ENCODE assay signal across 17 cellular contexts in the genomic region with DNA sequence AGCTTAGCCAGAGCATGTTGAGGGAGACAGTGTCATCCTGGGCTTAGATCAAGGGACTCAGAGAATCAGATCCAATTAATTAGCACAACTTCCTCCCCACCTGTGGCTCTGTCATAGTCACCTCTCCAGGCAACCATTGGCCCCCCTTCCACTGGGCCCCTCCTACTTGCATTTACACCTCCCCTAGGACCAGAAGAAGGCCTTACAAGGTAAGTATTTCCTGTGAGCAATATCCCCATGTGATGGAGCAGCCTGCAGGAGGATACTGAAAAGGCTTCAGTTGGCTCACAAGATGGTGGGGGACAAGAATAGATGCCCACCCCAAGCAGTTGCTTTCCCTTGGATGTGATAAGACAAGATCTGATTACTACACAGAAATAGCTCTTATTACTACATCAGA.
DNase-seq lines count a peak whose midpoint lies in the region; ATAC-seq and TF ChIP-seq lines count a peak whose summit lies in the region.
"Had no signal": no experiment of that assay in that cellular context is flagged by ENCODE, and none has a peak within 500 bp of the region (broad histone marks: within the 10 kb centered on the region; RNA-seq: fewer than 3 reads in every experiment).

No MANE protein-coding gene starts in this region.

- CTCF ChIA-PET in HEK293 (lab: Yijun Ruan, JAX) (no interaction called here), WTC11 (lab: Charles Lee) (no interaction called here)

- TF ChIP-seq CTCF in HEK293 (tag by site-specific recombination; IDR thresholded peaks at IDR 0.05) (no peak), WTC11 (IDR thresholded peaks at IDR 0.05) (no peak)

- H3K4me1 Mint-ChIP-seq in activated naive CD8-positive, alpha-beta T cell treated with anti-CD3 and anti-CD28 coated beads, Interleukin-2, amount 10 ng/mL, durations not matched to agents 7 days and 5 days, result peaks cover 5% of the 10 kb centered on the region
- H3K4me1 Mint-ChIP-seq in activated naive CD8-positive, alpha-beta T cell treated with anti-CD3 and anti-CD28 coated beads for 36 hours, result peaks cover 8% of the 10 kb centered on the region
- peaks cover 17% of the 10 kb centered on the region; the same call in 1 of the 2 replicates for H3K4me1 Mint-ChIP-seq in WTC11

- DNase-seq in activated naive CD8-positive, alpha-beta T cell treated with anti-CD3 and anti-CD28 coated beads, Interleukin-2, amount 10 ng/mL, durations not matched to agents 7 days and 5 days, result no peak
- no peak for DNase-seq in activated naive CD8-positive, alpha-beta T cell treated with anti-CD3 and anti-CD28 coated beads for 36 hours
- DNase-seq in WTC11 (ENCODE audit: low spot score) (no peak), pons (ENCODE audit: low spot score) (no peak), cortex of kidney (lab: John Stamatoyannopoulos, UW) (no peak)
- DNase-seq: C1 segment of cervical spinal cord, DMS79, GM23248, HFFc6, MM.1S, NCI-H1105, NCI-H446, NCI-H774, SHP77 had no signal

- no peak overlapping the region for H3K4me3 ChIP-seq in HEK293 (ENCODE audit: low read depth, low read length)
- H3K4me3 ChIP-seq: GM23248 had no signal

- H3K27me3 Mint-ChIP-seq in activated naive CD8-positive, alpha-beta T cell treated with anti-CD3 and anti-CD28 coated beads, Interleukin-2, amount 10 ng/mL, durations not matched to agents 7 days and 5 days, result no peaks in the 10 kb centered on the region
- no peaks in the 10 kb centered on the region for H3K27me3 Mint-ChIP-seq in activated naive CD8-positive, alpha-beta T cell treated with anti-CD3 and anti-CD28 coated beads for 36 hours
- no peaks in the 10 kb centered on the region for H3K27me3 Mint-ChIP-seq in WTC11 (ENCODE audit: low read depth)

- no peaks in the 10 kb centered on the region for H3K9me3 ChIP-seq in HEK293 (ENCODE audit: control insufficient read depth, insufficient read depth, low read depth, low read length)

- H3K4me1 ChIP-seq in HEK293 (ENCODE audit: control insufficient read depth, insufficient read depth, low read length), result peaks cover 8% of the 10 kb centered on the region; the same call in 1 of the 2 replicates

- H3K4me3 Mint-ChIP-seq in activated naive CD8-positive, alpha-beta T cell treated with anti-CD3 and anti-CD28 coated beads, Interleukin-2, amount 10 ng/mL, durations not matched to agents 7 days and 5 days, result no peak overlapping the region
- H3K4me3 Mint-ChIP-seq in activated naive CD8-positive, alpha-beta T cell treated with anti-CD3 and anti-CD28 coated beads for 36 hours, result no peak overlapping the region
- no peak overlapping the region for H3K4me3 Mint-ChIP-seq in WTC11
- H3K4me3 Mint-ChIP-seq: HFFc6 had no signal

- POLR2A ChIA-PET in activated naive CD8-positive, alpha-beta T cell treated with anti-CD3 and anti-CD28 coated beads, Interleukin-2, amount 10 ng/mL, durations not matched to agents 7 days and 5 days (lab: Charles Lee), result no interaction called here
- POLR2A ChIA-PET in HEK293 (lab: Yijun Ruan, JAX), result no interaction called here
- POLR2A ChIA-PET in WTC11 (lab: Charles Lee), result no interaction called here

- peak; percentile 45 for ATAC-seq in activated naive CD8-positive, alpha-beta T cell treated with anti-CD3 and anti-CD28 coated beads, Interleukin-2, amount 10 ng/mL, durations not matched to agents 7 days and 5 days (ENCODE audit: low read depth)
- ATAC-seq in WTC11, result peak; percentile 82
- ATAC-seq in GM19395 (IDR thresholded peaks at IDR 0.05; ENCODE audit: unreplicated experiment), result no peak

- no peaks in the 10 kb centered on the region for H3K36me3 ChIP-seq in HEK293 (ENCODE audit: control insufficient read depth in 2 of 2, insufficient read depth in 1 of 2, low read length in 2 of 2)

- H3K27ac ChIP-seq in HEK293 (ENCODE audit: extremely low read depth, low read depth, low read length), result no peak overlapping the region
- H3K27ac ChIP-seq: GM23248, KMS-11 had no signal

- peaks cover 4% of the 10 kb centered on the region for H3K36me3 Mint-ChIP-seq in activated naive CD8-positive, alpha-beta T cell treated with anti-CD3 and anti-CD28 coated beads, Interleukin-2, amount 10 ng/mL, durations not matched to agents 7 days and 5 days
- H3K36me3 Mint-ChIP-seq in activated naive CD8-positive, alpha-beta T cell treated with anti-CD3 and anti-CD28 coated beads for 36 hours, result no peaks in the 10 kb centered on the region
- H3K36me3 Mint-ChIP-seq in WTC11, result no peaks in the 10 kb centered on the region

- H3K27ac Mint-ChIP-seq in activated naive CD8-positive, alpha-beta T cell treated with anti-CD3 and anti-CD28 coated beads, Interleukin-2, amount 10 ng/mL, durations not matched to agents 7 days and 5 days, result no peak overlapping the region
- H3K27ac Mint-ChIP-seq in activated naive CD8-positive, alpha-beta T cell treated with anti-CD3 and anti-CD28 coated beads for 36 hours, result no peak overlapping the region
- H3K27ac Mint-ChIP-seq in WTC11, result no peak overlapping the region
- H3K27ac Mint-ChIP-seq: HFFc6 had no signal

- peaks cover 1% of the 10 kb centered on the region for H3K9me3 Mint-ChIP-seq in activated naive CD8-positive, alpha-beta T cell treated with anti-CD3 and anti-CD28 coated beads, Interleukin-2, amount 10 ng/mL, durations not matched to agents 7 days and 5 days
- peaks cover 2% of the 10 kb centered on the region for H3K9me3 Mint-ChIP-seq in activated naive CD8-positive, alpha-beta T cell treated with anti-CD3 and anti-CD28 coated beads for 36 hours
- no peaks in the 10 kb centered on the region for H3K9me3 Mint-ChIP-seq in WTC11
- H3K9me3 Mint-ChIP-seq: HFFc6 had no signal

TF ChIP-seq in HEK293, 187 proteins besides CTCF, POLR2A, EP300 and RAD21:
- TF ChIP-seq SCRT2 (tag by site-specific recombination; IDR thresholded peaks at IDR 0.05), result peak; percentile 49; the same call in 1 of the 2 replicates
- TF ChIP-seq ZNF555 (tag by site-specific recombination; conservative IDR thresholded peaks at IDR 0.05), result no peak

TF ChIP-seq in WTC11, 78 proteins besides CTCF, POLR2A, EP300 and RAD21:
- TF ChIP-seq GTF2I (CRISPR knock-in tag; conservative IDR thresholded peaks at IDR 0.05) (no peak), OVOL2 (CRISPR knock-in tag; IDR thresholded peaks at IDR 0.05; ENCODE audit: borderline replicate concordance) (no peak), ZNF423 (CRISPR knock-in tag; IDR thresholded peaks at IDR 0.05) (no peak), CREB1 (CRISPR knock-in tag; IDR thresholded peaks at IDR 0.05) (no peak), ZNF138 (CRISPR knock-in tag; conservative IDR thresholded peaks at IDR 0.05) (no peak), MYBL2 (CRISPR knock-in tag; IDR thresholded peaks at IDR 0.05) (no peak), ZNF416 (CRISPR knock-in tag; IDR thresholded peaks at IDR 0.05) (no peak), ZBTB21 (CRISPR knock-in tag; IDR thresholded peaks at IDR 0.05; ENCODE audit: borderline replicate concordance) (no peak)
- TF ChIP-seq, protein P1, sequence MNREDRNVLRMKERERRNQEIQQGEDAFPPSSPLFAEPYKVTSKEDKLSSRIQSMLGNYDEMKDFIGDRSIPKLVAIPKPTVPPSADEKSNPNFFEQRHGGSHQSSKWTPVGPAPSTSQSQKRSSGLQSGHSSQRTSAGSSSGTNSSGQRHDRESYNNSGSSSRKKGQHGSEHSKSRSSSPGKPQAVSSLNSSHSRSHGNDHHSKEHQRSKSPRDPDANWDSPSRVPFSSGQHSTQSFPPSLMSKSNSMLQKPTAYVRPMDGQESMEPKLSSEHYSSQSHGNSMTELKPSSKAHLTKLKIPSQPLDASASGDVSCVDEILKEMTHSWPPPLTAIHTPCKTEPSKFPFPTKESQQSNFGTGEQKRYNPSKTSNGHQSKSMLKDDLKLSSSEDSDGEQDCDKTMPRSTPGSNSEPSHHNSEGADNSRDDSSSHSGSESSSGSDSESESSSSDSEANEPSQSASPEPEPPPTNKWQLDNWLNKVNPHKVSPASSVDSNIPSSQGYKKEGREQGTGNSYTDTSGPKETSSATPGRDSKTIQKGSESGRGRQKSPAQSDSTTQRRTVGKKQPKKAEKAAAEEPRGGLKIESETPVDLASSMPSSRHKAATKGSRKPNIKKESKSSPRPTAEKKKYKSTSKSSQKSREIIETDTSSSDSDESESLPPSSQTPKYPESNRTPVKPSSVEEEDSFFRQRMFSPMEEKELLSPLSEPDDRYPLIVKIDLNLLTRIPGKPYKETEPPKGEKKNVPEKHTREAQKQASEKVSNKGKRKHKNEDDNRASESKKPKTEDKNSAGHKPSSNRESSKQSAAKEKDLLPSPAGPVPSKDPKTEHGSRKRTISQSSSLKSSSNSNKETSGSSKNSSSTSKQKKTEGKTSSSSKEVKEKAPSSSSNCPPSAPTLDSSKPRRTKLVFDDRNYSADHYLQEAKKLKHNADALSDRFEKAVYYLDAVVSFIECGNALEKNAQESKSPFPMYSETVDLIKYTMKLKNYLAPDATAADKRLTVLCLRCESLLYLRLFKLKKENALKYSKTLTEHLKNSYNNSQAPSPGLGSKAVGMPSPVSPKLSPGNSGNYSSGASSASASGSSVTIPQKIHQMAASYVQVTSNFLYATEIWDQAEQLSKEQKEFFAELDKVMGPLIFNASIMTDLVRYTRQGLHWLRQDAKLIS (CRISPR knock-in tag; IDR thresholded peaks at IDR 0.05; ENCODE audit: borderline replicate concordance), result no peak
- TF ChIP-seq, protein P2, sequence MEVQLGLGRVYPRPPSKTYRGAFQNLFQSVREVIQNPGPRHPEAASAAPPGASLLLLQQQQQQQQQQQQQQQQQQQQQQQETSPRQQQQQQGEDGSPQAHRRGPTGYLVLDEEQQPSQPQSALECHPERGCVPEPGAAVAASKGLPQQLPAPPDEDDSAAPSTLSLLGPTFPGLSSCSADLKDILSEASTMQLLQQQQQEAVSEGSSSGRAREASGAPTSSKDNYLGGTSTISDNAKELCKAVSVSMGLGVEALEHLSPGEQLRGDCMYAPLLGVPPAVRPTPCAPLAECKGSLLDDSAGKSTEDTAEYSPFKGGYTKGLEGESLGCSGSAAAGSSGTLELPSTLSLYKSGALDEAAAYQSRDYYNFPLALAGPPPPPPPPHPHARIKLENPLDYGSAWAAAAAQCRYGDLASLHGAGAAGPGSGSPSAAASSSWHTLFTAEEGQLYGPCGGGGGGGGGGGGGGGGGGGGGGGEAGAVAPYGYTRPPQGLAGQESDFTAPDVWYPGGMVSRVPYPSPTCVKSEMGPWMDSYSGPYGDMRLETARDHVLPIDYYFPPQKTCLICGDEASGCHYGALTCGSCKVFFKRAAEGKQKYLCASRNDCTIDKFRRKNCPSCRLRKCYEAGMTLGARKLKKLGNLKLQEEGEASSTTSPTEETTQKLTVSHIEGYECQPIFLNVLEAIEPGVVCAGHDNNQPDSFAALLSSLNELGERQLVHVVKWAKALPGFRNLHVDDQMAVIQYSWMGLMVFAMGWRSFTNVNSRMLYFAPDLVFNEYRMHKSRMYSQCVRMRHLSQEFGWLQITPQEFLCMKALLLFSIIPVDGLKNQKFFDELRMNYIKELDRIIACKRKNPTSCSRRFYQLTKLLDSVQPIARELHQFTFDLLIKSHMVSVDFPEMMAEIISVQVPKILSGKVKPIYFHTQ (CRISPR knock-in tag; IDR thresholded peaks at IDR 0.05), result no peak
